ENCODE assay signal across 8 cellular contexts in genomic region chr18:76351961-76352581, GRCh38.
DNase-seq lines count a peak whose midpoint lies in the region; ATAC-seq and TF ChIP-seq lines count a peak whose summit lies in the region.

No MANE protein-coding gene starts in this region.

- H3K4me1 ChIP-seq in lung (ENCODE audit: control insufficient read depth in 2 of 2, insufficient read depth in 2 of 2, low read length in 2 of 2) (peaks cover 0 to 9% of the 10 kb centered on the region in 2 donors), ascending aorta (no peaks in the 10 kb centered on the region)

- H3K27ac Mint-ChIP-seq in activated naive CD8-positive, alpha-beta T cell treated with anti-CD3 and anti-CD28 coated beads for 36 hours, result no peak overlapping the region
- H3K27ac Mint-ChIP-seq in stimulated activated naive B cell treated with anti-CD40 and anti-IgM and Interleukin-4, amounts not matched to agents 10 μg/mL and 1 μg/mL and 100 μg/mL, for 72 hours, result no peak overlapping the region

- H3K27me3 Mint-ChIP-seq in activated naive CD8-positive, alpha-beta T cell treated with anti-CD3 and anti-CD28 coated beads for 36 hours, result peaks cover 5% of the 10 kb centered on the region
- peaks cover 4 to 13% of the 10 kb centered on the region in 2 donors for H3K27me3 Mint-ChIP-seq in stimulated activated naive B cell treated with anti-CD40 and anti-IgM and Interleukin-4, amounts not matched to agents 10 μg/mL and 1 μg/mL and 100 μg/mL, for 72 hours

- no peak overlapping the region for H3K4me3 Mint-ChIP-seq in activated naive CD8-positive, alpha-beta T cell treated with anti-CD3 and anti-CD28 coated beads for 36 hours
- H3K4me3 Mint-ChIP-seq in stimulated activated naive B cell treated with anti-CD40 and anti-IgM and Interleukin-4, amounts not matched to agents 10 μg/mL and 1 μg/mL and 100 μg/mL, for 72 hours, result no peak overlapping the region

- peaks cover 15% of the 10 kb centered on the region for H3K36me3 Mint-ChIP-seq in activated naive CD8-positive, alpha-beta T cell treated with anti-CD3 and anti-CD28 coated beads for 36 hours
- H3K36me3 Mint-ChIP-seq in stimulated activated naive B cell treated with anti-CD40 and anti-IgM and Interleukin-4, amounts not matched to agents 10 μg/mL and 1 μg/mL and 100 μg/mL, for 72 hours, result peaks cover 32 to 36% of the 10 kb centered on the region in 2 donors

- in situ Hi-C loops in brain microvascular endothelial cell (cut with HindIII; ENCODE audit: low pct_ligation_motif_present, low sequenced_read_pairs), result no loop called here

- DNase-seq in Ammon's horn (ENCODE audit: low spot score) (peak; percentile 42), NCI-H1436 treated with DMSO at 0.1 percent for 48 hours (lab: John Stamatoyannopoulos, UW) (peak; percentile 18), brain microvascular endothelial cell (peak; percentile 33), lung (ENCODE audit: low spot score) (peak; percentile 53), ascending aorta (ENCODE audit: low spot score in 2 of 2) (no peak)
- DNase-seq in activated naive CD8-positive, alpha-beta T cell treated with anti-CD3 and anti-CD28 coated beads for 36 hours, result no peak
- no peak for DNase-seq in stimulated activated naive B cell treated with anti-CD40 and anti-IgM and Interleukin-4, amounts not matched to agents 10 μg/mL and 1 μg/mL and 100 μg/mL, for 72 hours

- peaks cover 8% of the 10 kb centered on the region for H3K9me3 Mint-ChIP-seq in activated naive CD8-positive, alpha-beta T cell treated with anti-CD3 and anti-CD28 coated beads for 36 hours
- H3K9me3 Mint-ChIP-seq in stimulated activated naive B cell treated with anti-CD40 and anti-IgM and Interleukin-4, amounts not matched to agents 10 μg/mL and 1 μg/mL and 100 μg/mL, for 72 hours, result peaks cover 8 to 11% of the 10 kb centered on the region in 2 donors

- H3K4me1 Mint-ChIP-seq in activated naive CD8-positive, alpha-beta T cell treated with anti-CD3 and anti-CD28 coated beads for 36 hours, result peaks cover 8% of the 10 kb centered on the region
- H3K4me1 Mint-ChIP-seq in stimulated activated naive B cell treated with anti-CD40 and anti-IgM and Interleukin-4, amounts not matched to agents 10 μg/mL and 1 μg/mL and 100 μg/mL, for 72 hours, result peaks cover 10 to 11% of the 10 kb centered on the region in 2 donors

- intact Hi-C loops in ascending aorta (cut with DNase I), result no loop called here

- H3K9me3 ChIP-seq in lung (ENCODE audit: control insufficient read depth in 2 of 2, insufficient read depth in 1 of 2, low read length in 1 of 2) (peaks cover 0 to 2% of the 10 kb centered on the region in 2 donors), ascending aorta (no peaks in the 10 kb centered on the region)

- ATAC-seq in lung (ENCODE audit: insufficient read depth, low FRiP score) (peak; percentile 49), HG03432 (IDR thresholded peaks at IDR 0.05; ENCODE audit: unreplicated experiment) (no peak)
- ATAC-seq in stimulated activated naive B cell treated with anti-CD40 and anti-IgM and Interleukin-4, amounts not matched to agents 10 μg/mL and 1 μg/mL and 100 μg/mL, for 72 hours (replicated peaks), result no peak

- H3K36me3 ChIP-seq in brain microvascular endothelial cell (replicated peaks) (no peaks in the 10 kb centered on the region), lung (ENCODE audit: control insufficient read depth in 2 of 2, insufficient read depth in 2 of 2, low read length in 2 of 2) (no peaks in the 10 kb centered on the region), ascending aorta (peaks cover under 1 to 2% of the 10 kb centered on the region in 2 donors)

- TF ChIP-seq CTCF in brain microvascular endothelial cell (IDR thresholded peaks at IDR 0.05; ENCODE audit: low read depth, low read length, missing control alignments) (no peak), lung (IDR thresholded peaks at IDR 0.05; ENCODE audit: control extremely low read depth, extremely low read depth) (no peak), ascending aorta (IDR thresholded peaks at IDR 0.05) (no peak)

- H3K27ac ChIP-seq in brain microvascular endothelial cell, result no peak overlapping the region
- no peak overlapping the region for H3K27ac ChIP-seq in lung (ENCODE audit: low read depth in 1 of 2, low read length in 1 of 2)
- no peak overlapping the region for H3K27ac ChIP-seq in ascending aorta

- no peak overlapping the region for H3K4me3 ChIP-seq in brain microvascular endothelial cell (ENCODE audit: low read depth, low read length)
- no peak overlapping the region for H3K4me3 ChIP-seq in lung
- H3K4me3 ChIP-seq in ascending aorta, result peak overlapping the region in 1 of 2 donors; percentile 21

- WGBS in lung, 2 donors, result 37 to 53% methylated on average over 24 of the region's 24 CpGs

- H3K27me3 ChIP-seq in brain microvascular endothelial cell (replicated peaks) (no peaks in the 10 kb centered on the region), lung (ENCODE audit: control insufficient read depth, insufficient read depth) (no peaks in the 10 kb centered on the region), ascending aorta (no peaks in the 10 kb centered on the region)

Comparison
In these comparisons a context has a peak if more than half of its experiments do, and no peak if none do; other contexts are left out.
1. DNase-seq: peak in Ammon's horn (single experiment), NCI-H1436 treated with DMSO at 0.1 percent for 48 hours (single experiment), brain microvascular endothelial cell (single experiment) and lung (single experiment); none in activated naive CD8-positive, alpha-beta T cell treated with anti-CD3 and anti-CD28 coated beads for 36 hours (single experiment), ascending aorta (0 of 2) and stimulated activated naive B cell treated with anti-CD40 and anti-IgM and Interleukin-4, amounts not matched to agents 10 μg/mL and 1 μg/mL and 100 μg/mL, for 72 hours (single experiment).